8 cellular contexts compared by ENCODE assay signal in the genomic region with DNA sequence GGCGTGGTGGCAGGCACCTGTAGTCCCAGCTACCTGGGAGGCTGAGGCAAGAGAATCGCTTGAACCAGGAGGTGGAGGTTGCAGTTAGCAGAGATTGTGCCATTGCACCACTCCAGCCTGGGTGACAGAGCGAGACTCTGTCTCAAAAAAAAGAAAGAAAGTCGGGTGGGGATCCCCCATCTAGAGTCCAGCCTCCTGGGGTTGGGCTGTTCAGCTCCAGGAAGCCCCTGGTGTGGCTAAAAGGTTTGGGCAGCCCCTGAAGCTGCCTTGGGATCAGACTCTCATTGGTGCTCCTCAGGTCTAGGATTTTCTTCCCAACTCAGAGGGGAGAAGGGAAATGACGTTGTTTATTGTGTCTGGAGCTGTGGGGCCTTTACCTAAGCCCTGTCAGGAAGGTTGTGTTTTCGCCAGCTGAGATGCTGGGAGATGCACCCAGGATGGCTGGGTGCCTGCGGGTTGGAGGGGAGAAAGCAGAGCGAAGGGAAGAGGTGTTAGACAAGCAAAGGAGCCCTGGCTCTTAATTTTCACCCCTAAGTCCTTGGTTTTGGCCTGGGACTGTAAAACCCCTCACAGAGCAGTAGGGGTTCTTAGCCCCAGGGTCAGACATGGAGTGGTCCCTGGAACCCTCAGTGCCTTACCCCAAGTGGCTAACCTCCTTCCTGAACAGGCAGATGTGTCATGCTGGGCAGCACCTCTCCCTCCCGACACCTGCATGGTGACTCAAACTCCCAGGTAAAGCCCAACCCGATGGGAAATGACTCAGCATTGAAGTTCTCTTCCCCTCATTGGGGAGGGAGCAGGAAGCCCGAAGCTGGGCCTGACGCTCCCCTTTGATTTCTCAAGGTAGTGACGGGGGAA. TPM values are rescaled to one million over a fixed set of nuclear protein-coding genes. Genes with fewer than 3 reads are reported as not detected.
DNase-seq lines count a peak whose midpoint lies in the region; ATAC-seq, FAIRE-seq and TF ChIP-seq lines count a peak whose summit lies in the region.

No MANE protein-coding gene starts in this region.

- WGBS in smooth muscle cell (ENCODE audit: low lambda C conversion rate) = 77% methylated on average over 13 of the region's 13 CpGs
- 81 to 92% methylated on average over 2 to 5 of the region's 13 CpGs for WGBS in gastroesophageal sphincter (ENCODE audit: low coverage in 1 of 2), 2 donors

- H3K4me1 Mint-ChIP-seq in CD8-positive, alpha-beta memory T cell = peaks cover 7 to 11% (median 7%) of the 10 kb centered on the region in 3 donors
- peaks cover 19% of the 10 kb centered on the region for H3K4me1 Mint-ChIP-seq in GM23338
- H3K4me1 Mint-ChIP-seq in astrocyte (ENCODE audit: low read depth, unreplicated experiment) = peaks cover 3% of the 10 kb centered on the region

- POLR2A ChIA-PET in CD8-positive, alpha-beta memory T cell (lab: Charles Lee) = no interaction called here

- H3K9me3 Mint-ChIP-seq in CD8-positive, alpha-beta memory T cell = no peaks in the 10 kb centered on the region
- H3K9me3 Mint-ChIP-seq in GM23338 (no peaks in the 10 kb centered on the region), astrocyte (ENCODE audit: unreplicated experiment) (peaks cover 5% of the 10 kb centered on the region)

- peak overlapping the region in 3 of 8 donors; percentile 58 to 69 (median 68) for H3K27ac Mint-ChIP-seq in CD8-positive, alpha-beta memory T cell
- H3K27ac Mint-ChIP-seq in GM23338 (peak overlapping the region; percentile 93), astrocyte (ENCODE audit: unreplicated experiment) (no peak overlapping the region)

- no peak overlapping the region for H3K27ac ChIP-seq in CD8-positive, alpha-beta memory T cell (ENCODE audit: low read depth, low read length)
- H3K27ac ChIP-seq in GM23338 (ENCODE audit: low read depth) (0 out of 2 replicates have a peak overlapping the region, but pooled peaks have one; percentile 39), astrocyte (ENCODE audit: low read depth, low read length) (no peak overlapping the region), smooth muscle cell (ENCODE audit: low read depth) (peak overlapping the region; percentile 64), gastroesophageal sphincter (no peak overlapping the region)

- no peaks in the 10 kb centered on the region for H3K27me3 ChIP-seq in CD8-positive, alpha-beta memory T cell (ENCODE audit: insufficient read depth, low read length, poor library complexity, severe bottlenecking)
- H3K27me3 ChIP-seq in GM23338 (ENCODE audit: insufficient read depth) = no peaks in the 10 kb centered on the region
- H3K27me3 ChIP-seq in astrocyte (ENCODE audit: insufficient read depth, low read length) = no peaks in the 10 kb centered on the region
- H3K27me3 ChIP-seq in smooth muscle cell (ENCODE audit: low read depth) = no peaks in the 10 kb centered on the region
- peaks cover 6% of the 10 kb centered on the region for H3K27me3 ChIP-seq in gastroesophageal sphincter

- H3K4me3 ChIP-seq in CD8-positive, alpha-beta memory T cell (ENCODE audit: low read length) = no peak overlapping the region
- H3K4me3 ChIP-seq in GM23338 = 0 out of 2 replicates have a peak overlapping the region, but pooled peaks have one; percentile 20
- H3K4me3 ChIP-seq in astrocyte (ENCODE audit: insufficient read depth, low read depth, low read length) = no peak overlapping the region
- H3K4me3 ChIP-seq in smooth muscle cell = no peak overlapping the region
- H3K4me3 ChIP-seq in gastroesophageal sphincter = no peak overlapping the region

- no peaks in the 10 kb centered on the region for H3F3A ChIP-seq in GM23338 (replicated peaks; ENCODE audit: low read depth)
- H3F3A ChIP-seq in smooth muscle cell (ENCODE audit: low read depth) = no peaks in the 10 kb centered on the region

- H4K20me1 ChIP-seq in GM23338 (replicated peaks; ENCODE audit: insufficient read depth) (no peaks in the 10 kb centered on the region), astrocyte (ENCODE audit: insufficient read depth, low read length) (no peaks in the 10 kb centered on the region), smooth muscle cell (ENCODE audit: low read depth) (no peaks in the 10 kb centered on the region)

- no peak for TF ChIP-seq EP300 in gastroesophageal sphincter (IDR thresholded peaks at IDR 0.05)

- peaks cover 5% of the 10 kb centered on the region for H3K4me1 ChIP-seq in CD8-positive, alpha-beta memory T cell (ENCODE audit: insufficient read depth, low read length)
- H3K4me1 ChIP-seq in GM23338 (ENCODE audit: insufficient read depth) (peaks cover 6% of the 10 kb centered on the region), astrocyte (ENCODE audit: insufficient read depth, low read length) (no peaks in the 10 kb centered on the region), smooth muscle cell (ENCODE audit: low read depth) (no peaks in the 10 kb centered on the region), gastroesophageal sphincter (no peaks in the 10 kb centered on the region)

- no peak for FAIRE-seq in RCC 7860 (lab: Jason Lieb, UNC)
- no peak for FAIRE-seq in astrocyte (lab: Jason Lieb, UNC)

- TF ChIP-seq CTCF in GM23338 (conservative IDR thresholded peaks at IDR 0.05; ENCODE audit: low read depth in 2 of 2) = no peak
- no peak for TF ChIP-seq CTCF in astrocyte (IDR thresholded peaks at IDR 0.05; ENCODE audit: insufficient read depth, low read depth, low read length)
- TF ChIP-seq CTCF in smooth muscle cell (IDR thresholded peaks at IDR 0.05; ENCODE audit: borderline replicate concordance, insufficient read depth, poor library complexity, severe bottlenecking) = no peak
- TF ChIP-seq CTCF in gastroesophageal sphincter (IDR thresholded peaks at IDR 0.05) = no peak

- 0 out of 2 replicates have a peak, but pooled peaks cover 8% of the 10 kb centered on the region for H3K9me2 ChIP-seq in GM23338 (ENCODE audit: insufficient read depth)

- no peaks in the 10 kb centered on the region for H3K9me3 ChIP-seq in CD8-positive, alpha-beta memory T cell (ENCODE audit: low read length)
- H3K9me3 ChIP-seq in astrocyte (ENCODE audit: insufficient read depth, low read depth, low read length) (no peaks in the 10 kb centered on the region), smooth muscle cell (replicated peaks; ENCODE audit: low read depth) (no peaks in the 10 kb centered on the region), gastroesophageal sphincter (no peaks in the 10 kb centered on the region)

- no peak overlapping the region for H3K4me3 Mint-ChIP-seq in CD8-positive, alpha-beta memory T cell
- H3K4me3 Mint-ChIP-seq in GM23338 = no peak overlapping the region; the same call in 2 of the 3 replicates
- H3K4me3 Mint-ChIP-seq in astrocyte (ENCODE audit: unreplicated experiment) = no peak overlapping the region

- peak overlapping the region; percentile 68 for H3K4me2 ChIP-seq in GM23338
- H3K4me2 ChIP-seq in astrocyte (ENCODE audit: low read length) = peak overlapping the region; percentile 43
- no peak overlapping the region for H3K4me2 ChIP-seq in smooth muscle cell

- TF ChIP-seq POLR2A in gastroesophageal sphincter (IDR thresholded peaks at IDR 0.05) = no peak

- peak overlapping the region; percentile 88 for H2AFZ ChIP-seq in GM23338
- H2AFZ ChIP-seq in astrocyte (ENCODE audit: low read depth, low read length) = peak overlapping the region; percentile 52
- no peak overlapping the region for H2AFZ ChIP-seq in smooth muscle cell (ENCODE audit: low read depth)

- no peaks in the 10 kb centered on the region for H3K36me3 Mint-ChIP-seq in CD8-positive, alpha-beta memory T cell
- no peaks in the 10 kb centered on the region for H3K36me3 Mint-ChIP-seq in GM23338 (ENCODE audit: low read depth)
- no peaks in the 10 kb centered on the region for H3K36me3 Mint-ChIP-seq in astrocyte (ENCODE audit: low read depth, unreplicated experiment)

- peaks cover 4 to 8% of the 10 kb centered on the region in 2 donors for H3K27me3 Mint-ChIP-seq in CD8-positive, alpha-beta memory T cell
- H3K27me3 Mint-ChIP-seq in GM23338 (ENCODE audit: insufficient read depth, low read depth, poor library complexity) = peaks cover 8% of the 10 kb centered on the region
- peaks cover 7% of the 10 kb centered on the region for H3K27me3 Mint-ChIP-seq in astrocyte (ENCODE audit: low read depth, unreplicated experiment)

- peak in 3 of 5 donors; percentile 16 to 69 (median 17) for DNase-seq in CD8-positive, alpha-beta memory T cell
- DNase-seq in GM23338 (ENCODE audit: low spot score) (peak; percentile 86), RCC 7860 (ENCODE audit: low spot score) (peak; percentile 39), astrocyte (ENCODE audit: low read depth) (no peak), smooth muscle cell (lab: John Stamatoyannopoulos, UW; ENCODE audit: unreplicated experiment) (no peak), HuH-7.5 (ENCODE audit: low spot score) (no peak), occipital lobe (lab: John Stamatoyannopoulos, UW) (no peak)

- H3K79me2 ChIP-seq in GM23338 (replicated peaks; ENCODE audit: insufficient read depth) = no peaks in the 10 kb centered on the region
- no peaks in the 10 kb centered on the region for H3K79me2 ChIP-seq in astrocyte (ENCODE audit: insufficient read depth, low read length)
- H3K79me2 ChIP-seq in smooth muscle cell (ENCODE audit: low read depth) = no peaks in the 10 kb centered on the region

- H3K9ac ChIP-seq in astrocyte (ENCODE audit: low read length) (no peak overlapping the region), smooth muscle cell (ENCODE audit: low read depth) (no peak overlapping the region)

- peak; percentile 84 for ATAC-seq in GM23338
- ATAC-seq in gastroesophageal sphincter = no peak

- CTCF ChIA-PET in CD8-positive, alpha-beta memory T cell (lab: Charles Lee) = interaction anchor here (1.5 to 14.9 kb wide), 4 partner anchors 8 to 53 kb away, joined by 3 to 260 read pairs (median 6); no protein-coding TSS in a partner anchor

- H3K36me3 ChIP-seq in CD8-positive, alpha-beta memory T cell (ENCODE audit: insufficient read depth, low read length) = no peaks in the 10 kb centered on the region
- H3K36me3 ChIP-seq in GM23338 (ENCODE audit: insufficient read depth) (no peaks in the 10 kb centered on the region; the same call in 1 of the 2 replicates), astrocyte (ENCODE audit: insufficient read depth, low read length) (no peaks in the 10 kb centered on the region), smooth muscle cell (ENCODE audit: low read depth) (no peaks in the 10 kb centered on the region), gastroesophageal sphincter (no peaks in the 10 kb centered on the region)

RNA-seq across cellular contexts. Expression of gene PLAU, which starts 21.1 kb away (rescaled TPM):
- 1 to 10 TPM; 1.2 to 1.6 TPM for total RNA-seq in CD8-positive, alpha-beta memory T cell
- not detected for polyA plus RNA-seq in CD8-positive, alpha-beta memory T cell
- 13.3 and 14.5 TPM in 2 replicates for total RNA-seq in GM23338 (2014; rRNA removed; shearing (Covaris generic))
- 17.5 and 18.0 TPM in 2 replicates for polyA plus RNA-seq in GM23338 (2016; fragmentation: Nextera tagmentation; extraction: Ambion mirVana)
- 81.2 and 90.2 TPM in 2 replicates for total RNA-seq in astrocyte
- total RNA-seq in smooth muscle cell = 4.1 and 10.7 TPM in 2 replicates
- polyA plus RNA-seq in smooth muscle cell = 9.2 and 28.9 TPM in 2 replicates
- total RNA-seq in occipital lobe = 0.94 TPM
- total RNA-seq in gastroesophageal sphincter = 10 to 100 TPM in 1 of 4 donors, 1 to 10 TPM in 3; 1.1 to 43.3 (median 8.3) TPM

RNA-seq across cellular contexts. Expression of gene CAMK2G, which starts 57.6 kb away (rescaled TPM):
- total RNA-seq in CD8-positive, alpha-beta memory T cell = 10 to 100 TPM; 17.3 to 17.5 TPM
- polyA plus RNA-seq in CD8-positive, alpha-beta memory T cell = 8.1 TPM
- total RNA-seq in GM23338 (2014; rRNA removed; shearing (Covaris generic)) = 32.8 and 34.1 TPM in 2 replicates
- polyA plus RNA-seq in GM23338 (2016; fragmentation: Nextera tagmentation; extraction: Ambion mirVana) = 30.1 and 30.6 TPM in 2 replicates
- 16.6 and 19.8 TPM in 2 replicates for total RNA-seq in astrocyte
- total RNA-seq in smooth muscle cell = 10.5 and 10.8 TPM in 2 replicates
- 2.2 and 4.0 TPM in 2 replicates for polyA plus RNA-seq in smooth muscle cell
- 64.1 TPM for total RNA-seq in occipital lobe
- total RNA-seq in gastroesophageal sphincter = 100 to 1,000 TPM in 3 of 4 donors, 10 to 100 TPM in 1; 82.3 to 207 (median 155) TPM

Comparison
In these comparisons a context has a peak if more than half of its experiments do, and no peak if none do; other contexts are left out.
1. DNase-seq: peak in CD8-positive, alpha-beta memory T cell (3 of 5), GM23338 (single experiment) and RCC 7860 (single experiment); none in astrocyte (single experiment), smooth muscle cell (single experiment), HuH-7.5 (single experiment) and occipital lobe (single experiment).
2. H3K27ac ChIP-seq: peak in GM23338 (single experiment) and smooth muscle cell (single experiment); none in CD8-positive, alpha-beta memory T cell (single experiment), astrocyte (single experiment) and gastroesophageal sphincter (0 of 4).